Comparison of ENCODE assay signal across 13 cellular contexts in the genomic region with DNA sequence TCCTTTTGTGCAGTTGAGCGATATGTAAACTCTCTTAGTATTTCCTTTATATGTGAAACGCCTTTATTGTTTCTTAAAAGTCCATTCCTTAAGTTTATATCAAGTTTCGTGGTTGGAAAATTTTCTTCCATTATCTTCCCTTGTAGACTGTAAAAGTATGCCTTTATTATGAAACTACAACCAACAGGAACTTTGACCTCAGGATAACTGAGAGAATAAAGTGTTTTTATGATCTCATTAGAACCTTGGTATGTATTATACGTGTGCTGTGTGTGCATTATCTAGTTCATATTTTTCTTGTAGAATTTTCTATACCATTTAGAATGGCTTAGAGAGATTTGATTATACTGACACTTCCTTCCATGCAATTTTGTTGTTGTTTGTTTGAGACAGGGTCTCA.
"Had no signal": no experiment of that assay in that cellular context is flagged by ENCODE, and none has a peak within 500 bp of the region (broad histone marks: within the 10 kb centered on the region; RNA-seq: fewer than 3 reads in every experiment).

No MANE protein-coding gene starts in this region.

- H3K27ac Mint-ChIP-seq: effector memory CD8-positive, alpha-beta T cell had no signal

- H3K4me3 Mint-ChIP-seq: effector memory CD8-positive, alpha-beta T cell; naive thymus-derived CD8-positive, alpha-beta T cell had no signal

- ATAC-seq: effector memory CD8-positive, alpha-beta T cell; gastroesophageal sphincter; naive thymus-derived CD8-positive, alpha-beta T cell; psoas muscle had no signal

- H3K9me3 Mint-ChIP-seq: effector memory CD8-positive, alpha-beta T cell had no signal

- DNase-seq: effector memory CD8-positive, alpha-beta T cell; esophagus squamous epithelium; foreskin fibroblast; glutamatergic neuron; mesendoderm; naive thymus-derived CD8-positive, alpha-beta T cell; psoas muscle; retina; sigmoid colon; stimulated activated CD4-positive, alpha-beta T cell treated with anti-CD3 and anti-CD28 coated beads, Interleukin-12 subunit alpha, Interleukin-12 subunit beta, amount 100 ng/mL, for 4 hours; stimulated activated naive CD4-positive, alpha-beta T cell; uterus had no signal

- H3K27me3 Mint-ChIP-seq: effector memory CD8-positive, alpha-beta T cell had no signal
